26 cellular contexts compared by ENCODE assay signal in genomic region chr18:8959551-8960135, GRCh38.
DNase-seq lines count a peak whose midpoint lies in the region; ATAC-seq and TF ChIP-seq lines count a peak whose summit lies in the region.
"Had no signal": no experiment of that assay in that cellular context is flagged by ENCODE, and none has a peak within 500 bp of the region (broad histone marks: within the 10 kb centered on the region; RNA-seq: fewer than 3 reads in every experiment).

No MANE protein-coding gene starts in this region.

- H3K4me3 Mint-ChIP-seq in activated T-helper 17 cell treated with anti-CD3 and anti-CD28 coated beads, Interleukin-2, amount 50 U/mL, for 72 hours = no peak overlapping the region
- H3K4me3 Mint-ChIP-seq: activated naive CD8-positive, alpha-beta T cell treated with anti-CD3 and anti-CD28 coated beads, Interleukin-2, amount 10 ng/mL, durations not matched to agents 7 days and 5 days; CD8-positive, alpha-beta T cell had no signal

- no peaks in the 10 kb centered on the region for H3K4me1 Mint-ChIP-seq in activated T-helper 17 cell treated with anti-CD3 and anti-CD28 coated beads, Interleukin-2, amount 50 U/mL, for 72 hours
- H3K4me1 Mint-ChIP-seq: activated naive CD8-positive, alpha-beta T cell treated with anti-CD3 and anti-CD28 coated beads, Interleukin-2, amount 10 ng/mL, durations not matched to agents 7 days and 5 days had no signal

- DNase-seq in left lobe of liver (ENCODE audit: low spot score) (peak; percentile 62), upper lobe of right lung (no peak), NCI-H524 treated with DMSO at 0.1 percent for 48 hours (lab: John Stamatoyannopoulos, UW) (no peak)
- DNase-seq: activated CD4-positive, alpha-beta T cell treated with anti-CD3 and anti-CD28 coated beads, Interleukin-2, amount 50 U/mL, for 48 hours; activated CD4-positive, CD25-positive, alpha-beta regulatory T cell; activated CD8-positive, alpha-beta memory T cell treated with anti-CD3 and anti-CD28 coated beads, Interleukin-2, amount 50 U/mL, for 48 hours; activated effector memory CD4-positive, alpha-beta T cell treated with Interleukin-2 at 50 U/mL for 16 hours; activated naive CD8-positive, alpha-beta T cell treated with anti-CD3 and anti-CD28 coated beads, Interleukin-2, amount 10 ng/mL, durations not matched to agents 7 days and 5 days; CD8-positive, alpha-beta T cell; DND-41; erythroblast; foreskin fibroblast; mammary epithelial cell; NCI-H2029; NCI-H345; occipital lobe; Peyer's patch; retina; spleen; stimulated activated CD4-positive, alpha-beta T cell treated with anti-CD3 and anti-CD28 coated beads, Interleukin-4, amount 100 ng/mL, for 1 hour; stimulated activated naive CD4-positive, alpha-beta T cell; thyroid gland had no signal

- no peaks in the 10 kb centered on the region for H3K27me3 ChIP-seq in HUES48 (ENCODE audit: control insufficient read depth, insufficient read depth, low read length)
- no peaks in the 10 kb centered on the region for H3K27me3 ChIP-seq in upper lobe of right lung
- H3K27me3 ChIP-seq: Peyer's patch, thyroid gland had no signal

- H3K4me3 ChIP-seq in HUES48 (ENCODE audit: low read depth, low read length) (no peak overlapping the region), upper lobe of right lung (no peak overlapping the region)
- H3K4me3 ChIP-seq: Peyer's patch, spleen, thyroid gland had no signal

- no peaks in the 10 kb centered on the region for H3K36me3 ChIP-seq in HUES48 (ENCODE audit: control insufficient read depth, insufficient read depth, low read length)
- no peaks in the 10 kb centered on the region for H3K36me3 ChIP-seq in upper lobe of right lung
- H3K36me3 ChIP-seq: Peyer's patch, spleen, thyroid gland had no signal

- H3K27ac ChIP-seq in HUES48 (ENCODE audit: low read depth, low read length) = peak overlapping the region; percentile 50
- H3K27ac ChIP-seq in VCaP = peak overlapping the region; percentile 74
- no peak overlapping the region for H3K27ac ChIP-seq in upper lobe of right lung
- H3K27ac ChIP-seq: Peyer's patch, spleen, thyroid gland had no signal

- no peak overlapping the region for H3K9ac ChIP-seq in HUES48 (ENCODE audit: low read depth, low read length)

- ATAC-seq in left lobe of liver = peak; percentile 71
- ATAC-seq in upper lobe of right lung = peak; percentile 29
- ATAC-seq in HG03196 (IDR thresholded peaks at IDR 0.05; ENCODE audit: unreplicated experiment) = no peak
- no peak for ATAC-seq in activated T-helper 17 cell treated with anti-CD3 and anti-CD28 coated beads, Interleukin-2, amount 50 U/mL, for 72 hours (replicated peaks)
- ATAC-seq: CD8-positive, alpha-beta T cell had no signal

- H3K36me3 Mint-ChIP-seq in activated T-helper 17 cell treated with anti-CD3 and anti-CD28 coated beads, Interleukin-2, amount 50 U/mL, for 72 hours (ENCODE audit: low read depth) = no peaks in the 10 kb centered on the region
- H3K36me3 Mint-ChIP-seq: activated naive CD8-positive, alpha-beta T cell treated with anti-CD3 and anti-CD28 coated beads, Interleukin-2, amount 10 ng/mL, durations not matched to agents 7 days and 5 days; CD8-positive, alpha-beta T cell had no signal

- peaks cover 9% of the 10 kb centered on the region for H3K27me3 Mint-ChIP-seq in activated T-helper 17 cell treated with anti-CD3 and anti-CD28 coated beads, Interleukin-2, amount 50 U/mL, for 72 hours

- H3K9me3 Mint-ChIP-seq in activated T-helper 17 cell treated with anti-CD3 and anti-CD28 coated beads, Interleukin-2, amount 50 U/mL, for 72 hours = no peaks in the 10 kb centered on the region
- H3K9me3 Mint-ChIP-seq: activated naive CD8-positive, alpha-beta T cell treated with anti-CD3 and anti-CD28 coated beads, Interleukin-2, amount 10 ng/mL, durations not matched to agents 7 days and 5 days; CD8-positive, alpha-beta T cell had no signal

- H3K4me1 ChIP-seq in HUES48 (ENCODE audit: control insufficient read depth, insufficient read depth, low read length) (peaks cover 14% of the 10 kb centered on the region), upper lobe of right lung (no peaks in the 10 kb centered on the region)
- H3K4me1 ChIP-seq: spleen, thyroid gland had no signal

- TF ChIP-seq CTCF in VCaP (conservative IDR thresholded peaks at IDR 0.05) = no peak
- TF ChIP-seq CTCF in upper lobe of right lung (IDR thresholded peaks at IDR 0.05) = no peak

- intact Hi-C loops in upper lobe of right lung (cut with DNase I) = no loop called here

- no peak overlapping the region for H3K27ac Mint-ChIP-seq in activated T-helper 17 cell treated with anti-CD3 and anti-CD28 coated beads, Interleukin-2, amount 50 U/mL, for 72 hours
- H3K27ac Mint-ChIP-seq: activated naive CD8-positive, alpha-beta T cell treated with anti-CD3 and anti-CD28 coated beads, Interleukin-2, amount 10 ng/mL, durations not matched to agents 7 days and 5 days; CD8-positive, alpha-beta T cell had no signal

- H3K9me3 ChIP-seq in HUES48 (ENCODE audit: control insufficient read depth, insufficient read depth, low read length) = no peaks in the 10 kb centered on the region
- H3K9me3 ChIP-seq in upper lobe of right lung = no peaks in the 10 kb centered on the region
- H3K9me3 ChIP-seq: Peyer's patch, spleen, thyroid gland had no signal

Comparison
In these comparisons a context has a peak if more than half of its experiments do, and no peak if none do; other contexts are left out.
1. ATAC-seq: peak in left lobe of liver (single experiment) and upper lobe of right lung (single experiment); none in HG03196 (single experiment) and activated T-helper 17 cell treated with anti-CD3 and anti-CD28 coated beads, Interleukin-2, amount 50 U/mL, for 72 hours (single experiment).